In genomic region chr3:30290479-30290878, GRCh38 we compare ENCODE assay signal across 18 cellular contexts.
A peak's percentile ranks its signal among the peaks of the same experiment; 100 is the strongest.
DNase-seq lines count a peak whose midpoint lies in the region; ATAC-seq and TF ChIP-seq lines count a peak whose summit lies in the region.
"Had no signal": no experiment of that assay in that cellular context is flagged by ENCODE, and none has a peak within 500 bp of the region (broad histone marks: within the 10 kb centered on the region; RNA-seq: fewer than 3 reads in every experiment).

No MANE protein-coding gene starts in this region.

- H3K56ac ChIP-seq in H9 (ENCODE audit: insufficient read length, low read depth, low read length) = no peak overlapping the region

- H3K36me3 Mint-ChIP-seq in activated naive CD8-positive, alpha-beta T cell treated with anti-CD3 and anti-CD28 coated beads, Interleukin-2, amount 10 ng/mL, durations not matched to agents 7 days and 5 days = no peaks in the 10 kb centered on the region
- H3K36me3 Mint-ChIP-seq in activated naive CD8-positive, alpha-beta T cell treated with anti-CD3 and anti-CD28 coated beads, Interleukin-2, amount 50 U/mL, for 24 hours (ENCODE audit: low read depth) = no peaks in the 10 kb centered on the region
- H3K36me3 Mint-ChIP-seq in H9 (ENCODE audit: insufficient read depth in 1 of 3, low read depth in 3 of 3) = no peaks in the 10 kb centered on the region; a peak in 1 of 7 replicates

- no peak overlapping the region for H3K4me3 Mint-ChIP-seq in activated naive CD8-positive, alpha-beta T cell treated with anti-CD3 and anti-CD28 coated beads, Interleukin-2, amount 10 ng/mL, durations not matched to agents 7 days and 5 days
- no peak overlapping the region for H3K4me3 Mint-ChIP-seq in activated naive CD8-positive, alpha-beta T cell treated with anti-CD3 and anti-CD28 coated beads, Interleukin-2, amount 50 U/mL, for 24 hours
- H3K4me3 Mint-ChIP-seq in H9 = no peak overlapping the region

- H2BK120ac ChIP-seq in H9 (ENCODE audit: low read depth, low read length, poor library complexity, severe bottlenecking) (no peak overlapping the region), neuronal stem cell (ENCODE audit: low read depth, low read length) (no peak overlapping the region)

- H3K4me3 ChIP-seq in coronary artery (no peak overlapping the region), neuronal stem cell (ENCODE audit: low read length in 2 of 2) (no peak overlapping the region), stomach (no peak overlapping the region), gastroesophageal sphincter (no peak overlapping the region)

- no peaks in the 10 kb centered on the region for H3K9me3 ChIP-seq in H9 (ENCODE audit: control insufficient read depth, low read depth, low read length)
- no peaks in the 10 kb centered on the region for H3K9me3 ChIP-seq in neuronal stem cell (replicated peaks in 1 of 2; ENCODE audit: control insufficient read depth in 2 of 2, insufficient read depth in 1 of 2, low read depth in 1 of 2, low read length in 2 of 2)
- H3K9me3 ChIP-seq in stomach = no peaks in the 10 kb centered on the region
- no peaks in the 10 kb centered on the region for H3K9me3 ChIP-seq in gastroesophageal sphincter

- no peak overlapping the region for H2BK15ac ChIP-seq in H9 (ENCODE audit: low read depth, low read length)
- no peak overlapping the region for H2BK15ac ChIP-seq in neuronal stem cell (ENCODE audit: low read length)

- H3K23me2 ChIP-seq in H9 (ENCODE audit: insufficient read length, low read depth, low read length, poor library complexity, severe bottlenecking) = no peaks in the 10 kb centered on the region

- H4K91ac ChIP-seq in H9 (ENCODE audit: insufficient read length, low read depth, low read length) (no peak overlapping the region), neuronal stem cell (ENCODE audit: low read depth, low read length, poor library complexity) (no peak overlapping the region)

- no peak overlapping the region for H4K8ac ChIP-seq in H9 (replicated peaks; ENCODE audit: insufficient read length, low read depth, low read length)
- H4K8ac ChIP-seq in neuronal stem cell (ENCODE audit: low read depth, low read length) = no peak overlapping the region

- no peaks in the 10 kb centered on the region for H3K79me1 ChIP-seq in H9 (ENCODE audit: insufficient read depth, low read depth, low read length, poor library complexity, severe bottlenecking)
- H3K79me1 ChIP-seq in neuronal stem cell (ENCODE audit: low read depth, low read length) = no peaks in the 10 kb centered on the region

- no peaks in the 10 kb centered on the region for H4K20me1 ChIP-seq in H9 (ENCODE audit: control insufficient read depth, insufficient read depth, insufficient read length)

- H4K5ac ChIP-seq in H9 (ENCODE audit: insufficient read length, low read depth, low read length) = no peak overlapping the region

- no peaks in the 10 kb centered on the region for H3K79me2 ChIP-seq in H9 (ENCODE audit: insufficient read depth, low read length)

- POLR2A ChIA-PET in activated naive CD8-positive, alpha-beta T cell treated with anti-CD3 and anti-CD28 coated beads, Interleukin-2, amount 10 ng/mL, durations not matched to agents 7 days and 5 days (lab: Charles Lee) = no interaction called here

- intact Hi-C loops in stomach (cut with DNase I; ENCODE audit: low total_unique reads) = no loop called here

- no peaks in the 10 kb centered on the region for H3K27me3 Mint-ChIP-seq in activated naive CD8-positive, alpha-beta T cell treated with anti-CD3 and anti-CD28 coated beads, Interleukin-2, amount 10 ng/mL, durations not matched to agents 7 days and 5 days
- H3K27me3 Mint-ChIP-seq in activated naive CD8-positive, alpha-beta T cell treated with anti-CD3 and anti-CD28 coated beads, Interleukin-2, amount 50 U/mL, for 24 hours = no peaks in the 10 kb centered on the region
- H3K27me3 Mint-ChIP-seq in H9 (ENCODE audit: low read depth) = no peaks in the 10 kb centered on the region

- H3T11ph ChIP-seq in H9 (ENCODE audit: low read length) = no peak overlapping the region

- H2BK5ac ChIP-seq in H9 (ENCODE audit: insufficient read length, low read length) (no peak overlapping the region), neuronal stem cell (ENCODE audit: low read length) (no peak overlapping the region)

- H2BK12ac ChIP-seq in H9 (ENCODE audit: insufficient read length, low read depth, low read length) (no peak overlapping the region), neuronal stem cell (ENCODE audit: low read length) (peak overlapping the region; percentile 79)

- H2BK20ac ChIP-seq in H9 (ENCODE audit: low read depth, low read length, poor library complexity, severe bottlenecking) = no peak overlapping the region

- H3K9ac ChIP-seq in H9 (ENCODE audit: extremely low read depth, insufficient read length, low read length) (no peak overlapping the region), neuronal stem cell (ENCODE audit: low read depth, low read length, poor library complexity) (no peak overlapping the region)

- H2AFZ ChIP-seq in H9 (ENCODE audit: low read length) (no peak overlapping the region), neuronal stem cell (ENCODE audit: low read length) (no peak overlapping the region)

- ATAC-seq in activated naive CD8-positive, alpha-beta T cell treated with anti-CD3 and anti-CD28 coated beads, Interleukin-2, amount 10 ng/mL, durations not matched to agents 7 days and 5 days (ENCODE audit: low read depth) = no peak
- no peak for ATAC-seq in activated naive CD8-positive, alpha-beta T cell treated with anti-CD3 and anti-CD28 coated beads, Interleukin-2, amount 50 U/mL, for 24 hours
- no peak for ATAC-seq in gastroesophageal sphincter

- peaks cover 17% of the 10 kb centered on the region for H3K4me1 Mint-ChIP-seq in activated naive CD8-positive, alpha-beta T cell treated with anti-CD3 and anti-CD28 coated beads, Interleukin-2, amount 10 ng/mL, durations not matched to agents 7 days and 5 days
- H3K4me1 Mint-ChIP-seq in activated naive CD8-positive, alpha-beta T cell treated with anti-CD3 and anti-CD28 coated beads, Interleukin-2, amount 50 U/mL, for 24 hours = peaks cover 28% of the 10 kb centered on the region
- H3K4me1 Mint-ChIP-seq in H9 = peaks cover 20 to 22% of the 10 kb centered on the region in 2 experiments

- H3K36me3 ChIP-seq in neuronal stem cell (replicated peaks in 1 of 2; ENCODE audit: control insufficient read depth in 2 of 2, insufficient read depth in 2 of 2, low read length in 2 of 2) (no peaks in the 10 kb centered on the region), stomach (no peaks in the 10 kb centered on the region), gastroesophageal sphincter (no peaks in the 10 kb centered on the region)

- H3K23ac ChIP-seq in H9 (ENCODE audit: insufficient read length, low read depth, low read length) = no peak overlapping the region
- no peak overlapping the region for H3K23ac ChIP-seq in neuronal stem cell (ENCODE audit: low read depth, low read length, poor library complexity)

- H3K4me1 ChIP-seq in H9 (ENCODE audit: insufficient read depth, low read length) = peaks cover 2% of the 10 kb centered on the region; the same call in 1 of the 2 replicates
- H3K4me1 ChIP-seq in neuronal stem cell (ENCODE audit: control insufficient read depth in 2 of 2, insufficient read depth in 1 of 2, low read depth in 1 of 2, low read length in 2 of 2) = peaks cover 11 to 13% of the 10 kb centered on the region in 2 donors
- H3K4me1 ChIP-seq in stomach = peaks cover 7 to 37% (median 23%) of the 10 kb centered on the region in 4 donors
- H3K4me1 ChIP-seq in gastroesophageal sphincter = peaks cover 7 to 37% (median 15%) of the 10 kb centered on the region in 3 donors

- H3K27me3 ChIP-seq in H9 (ENCODE audit: insufficient read depth, low read length) (no peaks in the 10 kb centered on the region), neuronal stem cell (ENCODE audit: control insufficient read depth in 3 of 3, insufficient read depth in 3 of 3, low read depth in 1 of 3, low read length in 3 of 3) (no peaks in the 10 kb centered on the region), stomach (no peaks in the 10 kb centered on the region), gastroesophageal sphincter (no peaks in the 10 kb centered on the region)

- no peak overlapping the region for H2AK5ac ChIP-seq in H9 (ENCODE audit: insufficient read length, low read length)
- peak overlapping the region; percentile 64 for H2AK5ac ChIP-seq in neuronal stem cell (ENCODE audit: low read depth, low read length)

- H3K4ac ChIP-seq in H9 (ENCODE audit: low read depth, low read length) = no peak overlapping the region
- H3K4ac ChIP-seq in neuronal stem cell (ENCODE audit: low read length) = no peak overlapping the region

- no peak overlapping the region for H3K27ac Mint-ChIP-seq in activated naive CD8-positive, alpha-beta T cell treated with anti-CD3 and anti-CD28 coated beads, Interleukin-2, amount 10 ng/mL, durations not matched to agents 7 days and 5 days
- H3K27ac Mint-ChIP-seq in activated naive CD8-positive, alpha-beta T cell treated with anti-CD3 and anti-CD28 coated beads, Interleukin-2, amount 50 U/mL, for 24 hours = no peak overlapping the region
- peak overlapping the region in 1 of 3 experiments; percentile 68; a peak in 1 of 7 replicates for H3K27ac Mint-ChIP-seq in H9

- H3K14ac ChIP-seq in H9 (ENCODE audit: insufficient read depth, low read length) (no peak overlapping the region), neuronal stem cell (ENCODE audit: low read length) (no peak overlapping the region)

- no peak overlapping the region for H3K4me2 ChIP-seq in H9 (ENCODE audit: insufficient read depth, insufficient read length, low read length)
- H3K4me2 ChIP-seq in neuronal stem cell (ENCODE audit: insufficient read depth, low read length, poor library complexity, severe bottlenecking) = no peak overlapping the region

- in situ Hi-C loops in ACHN (cut with HindIII; ENCODE audit: low pct_ligation_motif_present, low pct_unique_long_range_greater_than_20kb, low sequenced_read_pairs) = no loop called here

- H3K9me3 Mint-ChIP-seq in activated naive CD8-positive, alpha-beta T cell treated with anti-CD3 and anti-CD28 coated beads, Interleukin-2, amount 10 ng/mL, durations not matched to agents 7 days and 5 days = peaks cover 4% of the 10 kb centered on the region
- no peaks in the 10 kb centered on the region for H3K9me3 Mint-ChIP-seq in activated naive CD8-positive, alpha-beta T cell treated with anti-CD3 and anti-CD28 coated beads, Interleukin-2, amount 50 U/mL, for 24 hours
- H3K9me3 Mint-ChIP-seq in H9 = no peaks in the 10 kb centered on the region

- H3K18ac ChIP-seq in H9 (ENCODE audit: insufficient read length, low read depth, low read length) (peak overlapping the region; percentile 50), neuronal stem cell (ENCODE audit: low read length) (peak overlapping the region; percentile 66)

- no CpG with 5 or more reads among the region's 12 CpGs for WGBS in H9 (ENCODE audit: extremely low coverage, insufficient read length, low lambda C conversion rate)
- no CpG with 5 or more reads among the region's 12 CpGs for WGBS in neuronal stem cell (ENCODE audit: extremely low coverage in 2 of 2, insufficient read length in 2 of 2, insufficient replicate concordance in 1 of 2), 2 donors
- 91 to 98% (median 96%) methylated on average over 10 to 12 of the region's 12 CpGs for WGBS in stomach, 5 donors
- WGBS in gastroesophageal sphincter (ENCODE audit: low coverage in 1 of 2), 2 donors = 85% methylated on average over 4 of the region's 12 CpGs; no CpG with 5 or more reads in 1 of the 2 donors

- H3K27ac ChIP-seq in H9 (ENCODE audit: insufficient read length, low read depth, low read length) (no peak overlapping the region), coronary artery (no peak overlapping the region), neuronal stem cell (replicated peaks; ENCODE audit: low read length) (no peak overlapping the region), stomach (no peak overlapping the region), gastroesophageal sphincter (no peak overlapping the region)
- H3K27ac ChIP-seq: 22Rv1 had no signal

- TF ChIP-seq POLR2A in stomach (IDR thresholded peaks at IDR 0.05) (no peak), gastroesophageal sphincter (IDR thresholded peaks at IDR 0.05) (no peak)

- TF ChIP-seq EP300 in stomach (IDR thresholded peaks at IDR 0.05) = no peak
- no peak for TF ChIP-seq EP300 in gastroesophageal sphincter (IDR thresholded peaks at IDR 0.05)

- peak; percentile 25 for DNase-seq in activated naive CD8-positive, alpha-beta T cell treated with anti-CD3 and anti-CD28 coated beads, Interleukin-2, amount 10 ng/mL, durations not matched to agents 7 days and 5 days
- no peak for DNase-seq in activated naive CD8-positive, alpha-beta T cell treated with anti-CD3 and anti-CD28 coated beads, Interleukin-2, amount 50 U/mL, for 24 hours
- DNase-seq in H9 = peak; percentile 27
- peak; percentile 71 for DNase-seq in coronary artery (ENCODE audit: low spot score)
- no peak for DNase-seq in neuronal stem cell (ENCODE audit: low spot score)
- DNase-seq in stomach = no peak
- DNase-seq in ACHN = no peak
- DNase-seq: EL, GF-D8, GOT3, KG1, NCI-H1105, NCI-H2081, NCI-H2171 treated with DMSO at 0.1 percent for 48 hours, NCI-H524 treated with DMSO at 0.1 percent for 48 hours, SHP77 had no signal

- TF ChIP-seq CTCF in H9 (conservative IDR thresholded peaks at IDR 0.05) (no peak), coronary artery (IDR thresholded peaks at IDR 0.05) (no peak), stomach (IDR thresholded peaks at IDR 0.05) (no peak), gastroesophageal sphincter (IDR thresholded peaks at IDR 0.05) (no peak)

Comparison
In these comparisons a context has a peak if more than half of its experiments do, and no peak if none do; other contexts are left out.
1. DNase-seq: peak in activated naive CD8-positive, alpha-beta T cell treated with anti-CD3 and anti-CD28 coated beads, Interleukin-2, amount 10 ng/mL, durations not matched to agents 7 days and 5 days (single experiment), H9 (single experiment) and coronary artery (single experiment); none in activated naive CD8-positive, alpha-beta T cell treated with anti-CD3 and anti-CD28 coated beads, Interleukin-2, amount 50 U/mL, for 24 hours (single experiment), neuronal stem cell (single experiment), stomach (single experiment) and ACHN (single experiment).